In genomic region chr19:47122359-47123335, GRCh38 we compare ENCODE assay signal across 13 cellular contexts. TPM values are rescaled to one million over a fixed set of nuclear protein-coding genes. Genes with fewer than 3 reads are reported as not detected.
DNase-seq lines count a peak whose midpoint lies in the region; ATAC-seq and TF ChIP-seq lines count a peak whose summit lies in the region.
"Had no signal": no experiment of that assay in that cellular context is flagged by ENCODE, and none has a peak within 500 bp of the region (broad histone marks: within the 10 kb centered on the region; RNA-seq: fewer than 3 reads in every experiment).

No MANE protein-coding gene starts in this region.

- H3K4me1 Mint-ChIP-seq in mesothelial cell of epicardium, result peaks cover 10% of the 10 kb centered on the region

- no peaks in the 10 kb centered on the region for H3K9me3 Mint-ChIP-seq in mesothelial cell of epicardium
- H3K9me3 Mint-ChIP-seq: activated CD8-positive, alpha-beta T cell treated with anti-CD3 and anti-CD28 coated beads for 36 hours; T-helper 1 cell treated with Interleukin-12 subunit alpha and Interleukin-12 subunit beta and Interleukin-4 antibody, amounts not matched to agents 30 μg/mL and 1 μg/mL, for 36 hours had no signal

- in situ Hi-C loops in Caki2 (cut with HindIII; ENCODE audit: low pct_unique_long_range_greater_than_20kb, low sequenced_read_pairs), result no loop called here

- H3K4me3 Mint-ChIP-seq in mesothelial cell of epicardium, result no peak overlapping the region
- H3K4me3 Mint-ChIP-seq: activated CD8-positive, alpha-beta T cell treated with anti-CD3 and anti-CD28 coated beads for 36 hours; T-helper 1 cell treated with Interleukin-12 subunit alpha and Interleukin-12 subunit beta and Interleukin-4 antibody, amounts not matched to agents 30 μg/mL and 1 μg/mL, for 36 hours had no signal

- no peaks in the 10 kb centered on the region for H3K27me3 Mint-ChIP-seq in mesothelial cell of epicardium (ENCODE audit: low read depth)
- H3K27me3 Mint-ChIP-seq: activated CD8-positive, alpha-beta T cell treated with anti-CD3 and anti-CD28 coated beads for 36 hours had no signal

- peak overlapping the region; percentile 96 for H3K27ac Mint-ChIP-seq in mesothelial cell of epicardium
- H3K27ac Mint-ChIP-seq: activated CD8-positive, alpha-beta T cell treated with anti-CD3 and anti-CD28 coated beads for 36 hours; T-helper 1 cell treated with Interleukin-12 subunit alpha and Interleukin-12 subunit beta and Interleukin-4 antibody, amounts not matched to agents 30 μg/mL and 1 μg/mL, for 36 hours had no signal

- DNase-seq in Caki2 (ENCODE audit: low read depth), result peak; percentile 50
- peak; percentile 70 for DNase-seq in MG63
- peak; percentile 82 for DNase-seq in choroid plexus epithelial cell (ENCODE audit: low read depth)
- no peak for DNase-seq in mesothelial cell of epicardium (ENCODE audit: low spot score in 2 of 2, unreplicated experiment in 2 of 2)
- DNase-seq in middle frontal gyrus (ENCODE audit: extremely low spot score, low spot score), result no peak
- DNase-seq in NCI-H2081 (lab: John Stamatoyannopoulos, UW), result no peak
- DNase-seq in NCI-H146 treated with DMSO at 0.1 percent for 48 hours (lab: John Stamatoyannopoulos, UW; ENCODE audit: unreplicated experiment), result no peak
- DNase-seq: activated CD8-positive, alpha-beta T cell treated with anti-CD3 and anti-CD28 coated beads for 36 hours; activated naive CD4-positive, alpha-beta T cell treated with anti-CD3 and anti-CD28 coated beads, Interleukin-2, amount 50 U/mL, for 16 hours; NCI-H69; ovary had no signal

- no peak for ATAC-seq in HG03280 (IDR thresholded peaks at IDR 0.05; ENCODE audit: unreplicated experiment)
- ATAC-seq: activated CD8-positive, alpha-beta T cell treated with anti-CD3 and anti-CD28 coated beads for 36 hours had no signal

- no peak for TF ChIP-seq CTCF in choroid plexus epithelial cell (conservative IDR thresholded peaks at IDR 0.05; ENCODE audit: low read depth, low read length)
- TF ChIP-seq CTCF in mesothelial cell of epicardium (IDR thresholded peaks at IDR 0.05; ENCODE audit: unreplicated experiment), result no peak

- no peaks in the 10 kb centered on the region for H3K36me3 Mint-ChIP-seq in mesothelial cell of epicardium

- H3K36me3 ChIP-seq in MG63, result no peaks in the 10 kb centered on the region
- H3K36me3 ChIP-seq: ovary had no signal

- H3K9me3 ChIP-seq in MG63, result no peaks in the 10 kb centered on the region
- H3K9me3 ChIP-seq: ovary had no signal

- no peaks in the 10 kb centered on the region for H3K27me3 ChIP-seq in MG63
- H3K27me3 ChIP-seq: ovary had no signal

- H3K4me3 ChIP-seq in MG63 (no peak overlapping the region), choroid plexus epithelial cell (ENCODE audit: low read depth, low read length) (no peak overlapping the region)
- H3K4me3 ChIP-seq: ovary had no signal

RNA-seq across cellular contexts. Expression of gene SAE1, which starts 8.0 kb away (rescaled TPM):
- 320 and 378 TPM in 2 replicates for total RNA-seq in Caki2 (2014; rRNA removed; shearing (Covaris generic); ENCODE audit: low replicate concordance)
- 389 and 411 TPM in 2 replicates for total RNA-seq in MG63 (2014; rRNA removed; shearing (Covaris generic); ENCODE audit: low replicate concordance)
- total RNA-seq in mesothelial cell of epicardium, result 137 to 141 TPM (median 138 TPM) in 3 replicates

RNA-seq across cellular contexts. Expression of gene ZC3H4, which starts 9.1 kb away (rescaled TPM):
- total RNA-seq in Caki2 (2014; rRNA removed; shearing (Covaris generic); ENCODE audit: low replicate concordance), result 7.0 and 7.4 TPM in 2 replicates
- 8.2 and 25.2 TPM in 2 replicates for total RNA-seq in MG63 (2014; rRNA removed; shearing (Covaris generic); ENCODE audit: low replicate concordance)
- total RNA-seq in mesothelial cell of epicardium, result 65.3 to 68.7 TPM (median 67.9 TPM) in 3 replicates

Comparison
In these comparisons a context has a peak if more than half of its experiments do, and no peak if none do; other contexts are left out.
1. DNase-seq: peak in Caki2 (single experiment), MG63 (single experiment) and choroid plexus epithelial cell (single experiment); none in mesothelial cell of epicardium (0 of 2), middle frontal gyrus (single experiment), NCI-H2081 (0 of 2) and NCI-H146 treated with DMSO at 0.1 percent for 48 hours (single experiment).